In the genomic region with DNA sequence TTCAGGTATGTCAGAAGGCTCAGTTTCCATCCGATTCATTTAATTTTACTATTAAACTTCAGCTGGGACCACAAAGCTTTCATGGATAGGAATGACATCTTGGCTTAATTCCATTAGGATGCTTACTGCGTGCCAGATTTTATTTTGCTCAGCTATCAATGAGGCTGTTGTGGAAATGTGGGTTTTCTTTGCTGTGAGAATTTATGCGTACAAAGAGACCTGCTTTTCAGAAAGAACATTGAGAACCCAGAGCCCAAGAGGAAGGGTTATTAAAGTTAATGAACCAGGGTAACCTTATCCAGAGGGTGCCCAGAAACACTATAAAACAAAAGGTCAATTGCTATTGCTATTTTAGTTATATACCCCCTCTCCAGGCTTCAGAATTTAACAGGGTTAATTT, we compare ENCODE assay signal across 22 cellular contexts.
A peak's percentile ranks its signal among the peaks of the same experiment; 100 is the strongest.
DNase-seq lines count a peak whose midpoint lies in the region; ATAC-seq lines count a peak whose summit lies in the region.
"Had no signal": no experiment of that assay in that cellular context is flagged by ENCODE, and none has a peak within 500 bp of the region (broad histone marks: within the 10 kb centered on the region; RNA-seq: fewer than 3 reads in every experiment).

No MANE protein-coding gene starts in this region.

- ATAC-seq in left cardiac atrium = peak; percentile 14 to 41
- ATAC-seq in GM18511 (IDR thresholded peaks at IDR 0.05; ENCODE audit: unreplicated experiment) = no peak
- ATAC-seq in HG02642 (IDR thresholded peaks at IDR 0.05; ENCODE audit: poor library complexity, unreplicated experiment) = no peak
- ATAC-seq in GM21515 (IDR thresholded peaks at IDR 0.05; ENCODE audit: unreplicated experiment) = no peak
- no peak for ATAC-seq in HG03571 (IDR thresholded peaks at IDR 0.05; ENCODE audit: unreplicated experiment)
- ATAC-seq: activated CD8-positive, alpha-beta T cell treated with anti-CD3 and anti-CD28 coated beads for 36 hours; activated naive CD4-positive, alpha-beta T cell treated with anti-CD3 and anti-CD28 coated beads, Interleukin-2, amount 50 U/mL, for 72 hours; activated T-cell treated with anti-CD3 and anti-CD28 coated beads, Interleukin-2, amount 50 U/mL, for 4 hours; GM23338; natural killer cell treated with Interleukin-12 subunit alpha and Interleukin-12 subunit beta and Interleukin-15 and Interleukin-18, amount 100 ng/mL, for 72 hours had no signal

- in situ Hi-C loops in SK-MEL-5 (cut with HindIII; ENCODE audit: low pct_unique_long_range_greater_than_20kb, low sequenced_read_pairs) = no loop called here

- peak; percentile 36 for DNase-seq in DMS153 treated with DMSO at 0.1 percent for 48 hours (lab: John Stamatoyannopoulos, UW; ENCODE audit: unreplicated experiment)
- DNase-seq in SK-MEL-5 (ENCODE audit: low read depth, low spot score) = peak; percentile 99
- DNase-seq in left cardiac atrium = no peak
- DNase-seq in putamen (ENCODE audit: low spot score) = peak; percentile 82
- DNase-seq: ACHN; activated B cell treated with CpG ODN at 0.5 μM for 24 hours; activated CD8-positive, alpha-beta T cell treated with anti-CD3 and anti-CD28 coated beads for 36 hours; activated T-cell treated with anti-CD3 and anti-CD28 coated beads, Interleukin-2, amount 50 U/mL, for 4 hours; brain microvascular endothelial cell; CD4-positive, CD25-positive, alpha-beta regulatory T cell; erythroblast; MM.1S; NCI-H187 treated with DMSO at 0.1 percent for 48 hours; NCI-H510A treated with DMSO at 0.1 percent for 48 hours; stimulated activated CD4-positive, alpha-beta T cell treated with anti-CD3 and anti-CD28 coated beads, Interleukin-12 subunit alpha, Interleukin-12 subunit beta, amount 100 ng/mL, for 4 hours had no signal

- intact Hi-C loops in left cardiac atrium (cut with DNase I) = loop anchor here in 1 of 2 donors (10.0 kb wide), 1 partner anchor 361 kb away; no protein-coding TSS in a partner anchor

Comparison
In these comparisons a context has a peak if more than half of its experiments do, and no peak if none do; other contexts are left out.
1. ATAC-seq: peak in left cardiac atrium (2 of 2); none in GM18511 (single experiment), HG02642 (single experiment), GM21515 (single experiment) and HG03571 (single experiment).